In the genomic region with DNA sequence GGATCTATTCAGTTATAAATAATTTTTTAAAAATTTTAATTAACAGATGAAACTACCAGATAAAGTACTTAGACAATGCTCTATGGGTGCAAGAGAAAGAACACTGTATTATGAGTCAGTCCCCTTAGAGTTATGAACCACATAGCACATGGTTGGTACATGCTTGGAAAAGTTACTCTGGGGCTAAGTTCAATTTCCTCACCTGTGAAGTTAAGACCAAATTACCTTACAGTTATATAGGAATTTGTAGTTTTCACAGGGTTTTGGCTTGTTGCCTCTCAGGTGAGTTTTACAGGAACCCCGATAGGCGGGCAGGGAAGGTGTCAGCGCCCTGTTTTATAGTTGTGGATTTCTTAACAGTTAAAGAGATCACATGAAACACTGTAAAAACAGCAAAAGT, we compare ENCODE assay signal across 8 cellular contexts. TPM values are rescaled to one million over a fixed set of nuclear protein-coding genes. Genes with fewer than 3 reads are reported as not detected.
DNase-seq lines count a peak whose midpoint lies in the region; ATAC-seq, FAIRE-seq and TF ChIP-seq lines count a peak whose summit lies in the region.

No MANE protein-coding gene starts in this region.

- H3K27ac ChIP-seq in H9 (ENCODE audit: insufficient read length, low read depth, low read length) (no peak overlapping the region), RWPE2 (ENCODE audit: poor library complexity, severe bottlenecking) (peak overlapping the region; percentile 88), psoas muscle (peak overlapping the region; percentile 92)

- no CpG with 5 or more reads among the region's 3 CpGs for WGBS in H9 (ENCODE audit: extremely low coverage, insufficient read length, low lambda C conversion rate)
- 17 to 22% (median 18%) methylated on average over 3 of the region's 3 CpGs for WGBS in psoas muscle, 3 donors

- ATAC-seq in RWPE2 (ENCODE audit: low read depth) (no peak), psoas muscle (no peak), GM21390 (IDR thresholded peaks at IDR 0.05; ENCODE audit: unreplicated experiment) (no peak)

- H3K27me3 Mint-ChIP-seq in H9 (ENCODE audit: low read depth), result no peaks in the 10 kb centered on the region

- TF ChIP-seq CTCF in H9 (conservative IDR thresholded peaks at IDR 0.05) (no peak), RWPE2 (IDR thresholded peaks at IDR 0.05; ENCODE audit: poor library complexity, severe bottlenecking) (no peak), fibroblast of the aortic adventitia (IDR thresholded peaks at IDR 0.05; ENCODE audit: insufficient read depth, low read length) (no peak), psoas muscle (IDR thresholded peaks at IDR 0.05) (no peak), D721Med (IDR thresholded peaks at IDR 0.05; ENCODE audit: insufficient read depth, missing control alignments) (no peak)

- no peak overlapping the region for H3T11ph ChIP-seq in H9 (ENCODE audit: low read length)

- H2BK15ac ChIP-seq in H9 (ENCODE audit: low read depth, low read length), result no peak overlapping the region

- H3K27ac Mint-ChIP-seq in H9, result no peak overlapping the region

- H4K91ac ChIP-seq in H9 (ENCODE audit: insufficient read length, low read depth, low read length), result no peak overlapping the region

- H2BK12ac ChIP-seq in H9 (ENCODE audit: insufficient read length, low read depth, low read length), result no peak overlapping the region

- no peak overlapping the region for H3K23ac ChIP-seq in H9 (ENCODE audit: insufficient read length, low read depth, low read length)

- H3K4me1 ChIP-seq in H9 (ENCODE audit: insufficient read depth, low read length) (peaks cover 4% of the 10 kb centered on the region; the same call in 1 of the 2 replicates), RWPE2 (ENCODE audit: insufficient read depth, poor library complexity, severe bottlenecking) (peaks cover 27% of the 10 kb centered on the region), psoas muscle (peaks cover 26% of the 10 kb centered on the region)

- H3K9ac ChIP-seq in H9 (ENCODE audit: extremely low read depth, insufficient read length, low read length), result peak overlapping the region; percentile 72

- H3K4me3 Mint-ChIP-seq in H9, result peak overlapping the region; percentile 95

- no peaks in the 10 kb centered on the region for H4K20me1 ChIP-seq in H9 (ENCODE audit: control insufficient read depth, insufficient read depth, insufficient read length)

- H2BK120ac ChIP-seq in H9 (ENCODE audit: low read depth, low read length, poor library complexity, severe bottlenecking), result no peak overlapping the region

- H3K79me2 ChIP-seq in H9 (ENCODE audit: insufficient read depth, low read length), result peaks cover 46% of the 10 kb centered on the region; the same call in 1 of the 2 replicates

- peaks cover 10% of the 10 kb centered on the region for H3K23me2 ChIP-seq in H9 (ENCODE audit: insufficient read length, low read depth, low read length, poor library complexity, severe bottlenecking)

- H3K18ac ChIP-seq in H9 (ENCODE audit: insufficient read length, low read depth, low read length), result no peak overlapping the region

- H4K5ac ChIP-seq in H9 (ENCODE audit: insufficient read length, low read depth, low read length), result no peak overlapping the region

- H3K14ac ChIP-seq in H9 (ENCODE audit: insufficient read depth, low read length), result no peak overlapping the region

- H3K36me3 ChIP-seq in RWPE2 (ENCODE audit: low read depth), result peaks cover 48% of the 10 kb centered on the region
- H3K36me3 ChIP-seq in psoas muscle (ENCODE audit: insufficient read depth in 1 of 2, low read depth in 1 of 2), result no peaks in the 10 kb centered on the region

- intact Hi-C loops in psoas muscle (cut with DNase I), result loop anchor here (2.0 to 5.0 kb wide), 2 partner anchors 91 kb away; a partner anchor contains a TSS

- no peak overlapping the region for H2BK5ac ChIP-seq in H9 (ENCODE audit: insufficient read length, low read length)

- peaks cover 8% of the 10 kb centered on the region for H3K79me1 ChIP-seq in H9 (ENCODE audit: insufficient read depth, low read depth, low read length, poor library complexity, severe bottlenecking)

- H3K4me2 ChIP-seq in H9 (ENCODE audit: insufficient read depth, insufficient read length, low read length), result peak overlapping the region; percentile 99

- DNase-seq in H9 (no peak), RWPE2 (ENCODE audit: low spot score) (no peak), fibroblast of the aortic adventitia (ENCODE audit: low read depth) (peak; percentile 30), psoas muscle (no peak), amniotic stem cell (lab: John Stamatoyannopoulos, UW) (no peak), NCI-H1694 treated with DMSO at 0.1 percent for 48 hours (lab: John Stamatoyannopoulos, UW) (no peak), D721Med (ENCODE audit: insufficient read length, low spot score) (no peak)

- H3K4ac ChIP-seq in H9 (ENCODE audit: low read depth, low read length), result no peak overlapping the region

- no peak for FAIRE-seq in D721Med (lab: Jason Lieb, UNC)

- no peak overlapping the region for H2AFZ ChIP-seq in H9 (ENCODE audit: low read length)

- H2AK5ac ChIP-seq in H9 (ENCODE audit: insufficient read length, low read length), result no peak overlapping the region

- no peaks in the 10 kb centered on the region for H3K27me3 ChIP-seq in H9 (ENCODE audit: insufficient read depth, low read length)
- H3K27me3 ChIP-seq in RWPE2 (ENCODE audit: insufficient read depth, poor library complexity, severe bottlenecking), result no peaks in the 10 kb centered on the region
- H3K27me3 ChIP-seq in psoas muscle (ENCODE audit: insufficient read depth in 3 of 3, low read length in 2 of 3), result no peaks in the 10 kb centered on the region

- H3K36me3 Mint-ChIP-seq in H9 (ENCODE audit: insufficient read depth in 1 of 3, low read depth in 3 of 3), result peaks cover 9 to 17% (median 14%) of the 10 kb centered on the region in 3 experiments

- no peak overlapping the region for H3K56ac ChIP-seq in H9 (ENCODE audit: insufficient read length, low read depth, low read length)

- H4K8ac ChIP-seq in H9 (replicated peaks; ENCODE audit: insufficient read length, low read depth, low read length), result no peak overlapping the region

- no peak overlapping the region for H2BK20ac ChIP-seq in H9 (ENCODE audit: low read depth, low read length, poor library complexity, severe bottlenecking)

- peaks cover 0 to 3% of the 10 kb centered on the region in 2 experiments; a peak in 1 of 5 replicates for H3K9me3 Mint-ChIP-seq in H9

- peaks cover 31 to 34% of the 10 kb centered on the region in 2 experiments for H3K4me1 Mint-ChIP-seq in H9

- H3K9me3 ChIP-seq in H9 (ENCODE audit: control insufficient read depth, low read depth, low read length) (no peaks in the 10 kb centered on the region), RWPE2 (ENCODE audit: severe bottlenecking) (no peaks in the 10 kb centered on the region), psoas muscle (no peaks in the 10 kb centered on the region)

- H3K4me3 ChIP-seq in RWPE2 (ENCODE audit: severe bottlenecking) (peak overlapping the region; percentile 68), fibroblast of the aortic adventitia (ENCODE audit: low read depth, low read length) (peak overlapping the region; percentile 91), psoas muscle (peak overlapping the region; percentile 81)

RNA-seq across cellular contexts. Expression of a gene that starts 1.2 kb away (rescaled TPM):
- 79.4 and 82.6 TPM in 2 replicates for total RNA-seq in H9 (2021)
- total RNA-seq in fibroblast of the aortic adventitia (ENCODE audit: low replicate concordance), result 35.3 and 37.5 TPM in 2 replicates
- 10 to 100 TPM; 26.8 to 30.7 (median 29.6) TPM for total RNA-seq in psoas muscle
- polyA plus RNA-seq in psoas muscle, result 10 to 100 TPM in 2 of 3 donors, 1 to 10 TPM in 1; 5.6 to 21.0 (median 15.5) TPM

RNA-seq across cellular contexts. Expression of a gene that starts 48.9 kb away (rescaled TPM):
- total RNA-seq in H9 (2021), result 3.6 and 4.8 TPM in 2 replicates
- total RNA-seq in fibroblast of the aortic adventitia (ENCODE audit: low replicate concordance), result 0.33 TPM in 1 of 2 replicates, not detected in the other
- total RNA-seq in psoas muscle, result under 1 TPM in 1 of 4 donors, not detected in 3; 0.20 TPM
- under 1 TPM in 2 of 3 donors, not detected in 1; 0.05 to 0.21 TPM for polyA plus RNA-seq in psoas muscle
